ENCODE assay signal across 25 cellular contexts in genomic region chr1:183231545-183231944, GRCh38. TPM values are rescaled to one million over a fixed set of nuclear protein-coding genes. Genes with fewer than 3 reads are reported as not detected.
DNase-seq lines count a peak whose midpoint lies in the region; ATAC-seq and TF ChIP-seq lines count a peak whose summit lies in the region.
"Had no signal": no experiment of that assay in that cellular context is flagged by ENCODE, and none has a peak within 500 bp of the region (broad histone marks: within the 10 kb centered on the region; RNA-seq: fewer than 3 reads in every experiment).

No MANE protein-coding gene starts in this region.

- H3K27ac ChIP-seq in esophagus muscularis mucosa (replicated peaks in 1 of 4), result peak overlapping the region in 3 of 4 donors; percentile 5 to 49 (median 37)
- H3K27ac ChIP-seq: GM23248, SJSA1 had no signal

- intact Hi-C loops in esophagus muscularis mucosa (cut with DNase I), result loop anchor here (5.0 kb wide), 1 partner anchor 89 kb away; no protein-coding TSS in a partner anchor

- TF ChIP-seq CTCF in esophagus muscularis mucosa (IDR thresholded peaks at IDR 0.05), result no peak

- H3K4me3 ChIP-seq in esophagus muscularis mucosa, result no peak overlapping the region
- H3K4me3 ChIP-seq: GM23248, SJSA1 had no signal

- 89% methylated on average over 1 of the region's 1 CpG for WGBS in esophagus muscularis mucosa

- peaks cover 0 to 4% (median 0%) of the 10 kb centered on the region in 4 donors for H3K36me3 ChIP-seq in esophagus muscularis mucosa
- H3K36me3 ChIP-seq: BE2C, SJSA1 had no signal

- TF ChIP-seq POLR2A in esophagus muscularis mucosa (IDR thresholded peaks at IDR 0.05; ENCODE audit: low read depth), result no peak

- H3K9me3 ChIP-seq in esophagus muscularis mucosa, result no peaks in the 10 kb centered on the region
- H3K9me3 ChIP-seq: BE2C, SJSA1 had no signal

- TF ChIP-seq EP300 in esophagus muscularis mucosa (IDR thresholded peaks at IDR 0.05), result no peak

- H3K27me3 ChIP-seq in esophagus muscularis mucosa, result no peaks in the 10 kb centered on the region
- H3K27me3 ChIP-seq: BE2C, SJSA1 had no signal

- peaks cover 10 to 40% (median 37%) of the 10 kb centered on the region in 4 donors for H3K4me1 ChIP-seq in esophagus muscularis mucosa

- in situ Hi-C loops in KBM-7 (cut with MboI; ENCODE audit: low pct_unique_long_range_greater_than_20kb, low sequenced_read_pairs), result loop anchor here (25.0 kb wide), 1 partner anchor 269 kb away; the partner anchor contains the start of gene SHCBP1L

- peak; percentile 54 for DNase-seq in DMS53 (lab: John Stamatoyannopoulos, UW)
- peak; percentile 34 for DNase-seq in NCI-H526 treated with DMSO at 0.1 percent for 48 hours (lab: John Stamatoyannopoulos, UW)
- no peak for DNase-seq in esophagus muscularis mucosa (ENCODE audit: extremely low spot score)
- DNase-seq in KBM-7, result no peak
- DNase-seq in GM19238 (ENCODE audit: insufficient read length, low spot score), result no peak
- DNase-seq: ACHN; BE2C; Calu3; CD8-positive, alpha-beta memory T cell; GM23248; H7; Karpas-422; NCI-H1092 treated with DMSO at 0.1 percent for 48 hours; NCI-H1436; NCI-H187; NCI-H2081 treated with DMSO at 0.1 percent for 48 hours; NCI-H2171; NCI-H226; NCI-H510A; NCI-H774; PC-3; Right ventricle myocardium superior had no signal

- ATAC-seq in HG03457 (IDR thresholded peaks at IDR 0.05; ENCODE audit: unreplicated experiment) (no peak), GM21423 (IDR thresholded peaks at IDR 0.05; ENCODE audit: unreplicated experiment) (no peak)
- ATAC-seq: PC-3 had no signal

RNA-seq across cellular contexts. Expression of gene LAMC2, which starts 45.5 kb away (rescaled TPM):
- total RNA-seq in esophagus muscularis mucosa, result 10 to 100 TPM; 11.2 to 32.6 (median 14.9) TPM
- total RNA-seq: CD8-positive, alpha-beta memory T cell had no signal

Comparison
In these comparisons a context has a peak if more than half of its experiments do, and no peak if none do; other contexts are left out.
1. DNase-seq: peak in DMS53 (single experiment) and NCI-H526 treated with DMSO at 0.1 percent for 48 hours (single experiment); none in esophagus muscularis mucosa (single experiment), KBM-7 (single experiment) and GM19238 (single experiment).